In genomic region chr7:69747144-69747543, GRCh38 we compare ENCODE assay signal across 33 cellular contexts.
"Had no signal": no experiment of that assay in that cellular context is flagged by ENCODE, and none has a peak within 500 bp of the region (broad histone marks: within the 10 kb centered on the region; RNA-seq: fewer than 3 reads in every experiment).

No MANE protein-coding gene starts in this region.

- H3K9me3 Mint-ChIP-seq: activated CD4-positive, alpha-beta memory T cell treated with anti-CD3 and anti-CD28 coated beads, Interleukin-2, amount 10 ng/mL, durations not matched to agents 7 days and 5 days; activated CD4-positive, alpha-beta T cell treated with anti-CD3 and anti-CD28 coated beads, Interleukin-2, amount 10 ng/mL, durations not matched to agents 7 days and 5 days; activated naive CD4-positive, alpha-beta T cell treated with anti-CD3 and anti-CD28 coated beads, Interleukin-2, amount 50 U/mL, for 24 hours; activated naive CD8-positive, alpha-beta T cell treated with anti-CD3 and anti-CD28 coated beads for 36 hours; activated naive CD8-positive, alpha-beta T cell treated with anti-CD3 and anti-CD28 coated beads, Interleukin-2, amount 50 U/mL, for 24 hours; activated T-cell treated with anti-CD3 and anti-CD28 coated beads, Interleukin-2, amount 50 U/mL, for 24 hours; effector memory CD8-positive, alpha-beta T cell had no signal

- H3K4me1 Mint-ChIP-seq: activated CD4-positive, alpha-beta memory T cell treated with anti-CD3 and anti-CD28 coated beads, Interleukin-2, amount 10 ng/mL, durations not matched to agents 7 days and 5 days; activated CD4-positive, alpha-beta T cell treated with anti-CD3 and anti-CD28 coated beads, Interleukin-2, amount 10 ng/mL, durations not matched to agents 7 days and 5 days; activated naive CD4-positive, alpha-beta T cell treated with anti-CD3 and anti-CD28 coated beads, Interleukin-2, amount 50 U/mL, for 24 hours; activated naive CD8-positive, alpha-beta T cell treated with anti-CD3 and anti-CD28 coated beads for 36 hours; activated naive CD8-positive, alpha-beta T cell treated with anti-CD3 and anti-CD28 coated beads, Interleukin-2, amount 50 U/mL, for 24 hours had no signal

- FAIRE-seq: colon, endothelial cell of umbilical vein had no signal

- H3K36me3 ChIP-seq: adrenal gland, esophagus squamous epithelium, gastroesophageal sphincter, heart right ventricle had no signal

- ATAC-seq: activated naive CD8-positive, alpha-beta T cell treated with anti-CD3 and anti-CD28 coated beads, Interleukin-2, amount 50 U/mL, for 24 hours; activated T-cell treated with anti-CD3 and anti-CD28 coated beads, Interleukin-2, amount 50 U/mL, for 72 hours; body of pancreas; effector memory CD8-positive, alpha-beta T cell; gastroesophageal sphincter; heart right ventricle; WTC11 had no signal

- H3K4me3 ChIP-seq: adrenal gland, body of pancreas, esophagus squamous epithelium, gastroesophageal sphincter, heart right ventricle had no signal

- H3K36me3 Mint-ChIP-seq: activated naive CD4-positive, alpha-beta T cell treated with anti-CD3 and anti-CD28 coated beads, Interleukin-2, amount 50 U/mL, for 24 hours; activated naive CD8-positive, alpha-beta T cell treated with anti-CD3 and anti-CD28 coated beads for 36 hours; WTC11 had no signal

- H3K4me3 Mint-ChIP-seq: activated CD4-positive, alpha-beta memory T cell treated with anti-CD3 and anti-CD28 coated beads, Interleukin-2, amount 10 ng/mL, durations not matched to agents 7 days and 5 days; activated CD4-positive, alpha-beta T cell treated with anti-CD3 and anti-CD28 coated beads, Interleukin-2, amount 10 ng/mL, durations not matched to agents 7 days and 5 days; activated naive CD4-positive, alpha-beta T cell treated with anti-CD3 and anti-CD28 coated beads, Interleukin-2, amount 50 U/mL, for 24 hours; activated naive CD8-positive, alpha-beta T cell treated with anti-CD3 and anti-CD28 coated beads for 36 hours; activated naive CD8-positive, alpha-beta T cell treated with anti-CD3 and anti-CD28 coated beads, Interleukin-2, amount 50 U/mL, for 24 hours; activated T-cell treated with anti-CD3 and anti-CD28 coated beads, Interleukin-2, amount 50 U/mL, for 24 hours; activated T-cell treated with anti-CD3 and anti-CD28 coated beads, Interleukin-2, amount 50 U/mL, for 72 hours; effector memory CD8-positive, alpha-beta T cell; WTC11 had no signal

- H3K9me3 ChIP-seq: adrenal gland, body of pancreas, esophagus squamous epithelium, gastroesophageal sphincter, heart right ventricle had no signal

- H3K27ac Mint-ChIP-seq: activated CD4-positive, alpha-beta memory T cell treated with anti-CD3 and anti-CD28 coated beads, Interleukin-2, amount 10 ng/mL, durations not matched to agents 7 days and 5 days; activated CD4-positive, alpha-beta T cell treated with anti-CD3 and anti-CD28 coated beads, Interleukin-2, amount 10 ng/mL, durations not matched to agents 7 days and 5 days; activated naive CD4-positive, alpha-beta T cell treated with anti-CD3 and anti-CD28 coated beads, Interleukin-2, amount 50 U/mL, for 24 hours; activated naive CD8-positive, alpha-beta T cell treated with anti-CD3 and anti-CD28 coated beads for 36 hours; activated naive CD8-positive, alpha-beta T cell treated with anti-CD3 and anti-CD28 coated beads, Interleukin-2, amount 50 U/mL, for 24 hours; activated T-cell treated with anti-CD3 and anti-CD28 coated beads, Interleukin-2, amount 50 U/mL, for 24 hours; activated T-cell treated with anti-CD3 and anti-CD28 coated beads, Interleukin-2, amount 50 U/mL, for 72 hours; effector memory CD8-positive, alpha-beta T cell; WTC11 had no signal

- H3K4me1 ChIP-seq: esophagus squamous epithelium had no signal

- H3K27ac ChIP-seq: adrenal gland, body of pancreas, epithelial cell of prostate, esophagus squamous epithelium, gastroesophageal sphincter, heart right ventricle, VCaP had no signal

- H3K27me3 ChIP-seq: adrenal gland, body of pancreas, esophagus squamous epithelium, gastroesophageal sphincter had no signal

- DNase-seq: activated CD4-positive, alpha-beta memory T cell treated with anti-CD3 and anti-CD28 coated beads, Interleukin-2, amount 10 ng/mL, durations not matched to agents 7 days and 5 days; activated CD4-positive, alpha-beta T cell treated with anti-CD3 and anti-CD28 coated beads for 1 hour; activated CD4-positive, alpha-beta T cell treated with anti-CD3 and anti-CD28 coated beads for 4 hours; activated CD4-positive, alpha-beta T cell treated with anti-CD3 and anti-CD28 coated beads, Interleukin-2, amount 10 ng/mL, durations not matched to agents 7 days and 5 days; activated CD4-positive, alpha-beta T cell treated with anti-CD3 and anti-CD28 coated beads, Interleukin-2, amount 50 U/mL, for 4 hours; activated CD8-positive, alpha-beta memory T cell treated with anti-CD3 and anti-CD28 coated beads, Interleukin-2, amount 50 U/mL, for 48 hours; activated gamma-delta T cell treated with Interleukin-2 at 50 U/mL for 16 hours; activated naive CD4-positive, alpha-beta T cell treated with Interleukin-2 at 50 U/mL for 16 hours; activated naive CD8-positive, alpha-beta T cell treated with anti-CD3 and anti-CD28 coated beads for 36 hours; activated naive CD8-positive, alpha-beta T cell treated with anti-CD3 and anti-CD28 coated beads, Interleukin-2, amount 50 U/mL, for 24 hours; activated T-cell treated with anti-CD3 and anti-CD28 coated beads for 4 hours; activated T-cell treated with anti-CD3 and anti-CD28 coated beads, Interleukin-2, amount 50 U/mL, for 24 hours; activated T-cell treated with anti-CD3 and anti-CD28 coated beads, Interleukin-2, amount 50 U/mL, for 72 hours; adrenal gland; amygdala; aorta; body of pancreas; caudate nucleus; cortex of kidney; dermis blood vessel endothelial cell; effector CD4-positive, alpha-beta T cell; effector memory CD8-positive, alpha-beta T cell; esophagus squamous epithelium; foreskin melanocyte; heart right ventricle; T-helper 2 cell had no signal

- H3K27me3 Mint-ChIP-seq: activated CD4-positive, alpha-beta memory T cell treated with anti-CD3 and anti-CD28 coated beads, Interleukin-2, amount 10 ng/mL, durations not matched to agents 7 days and 5 days; activated CD4-positive, alpha-beta T cell treated with anti-CD3 and anti-CD28 coated beads, Interleukin-2, amount 10 ng/mL, durations not matched to agents 7 days and 5 days; activated naive CD4-positive, alpha-beta T cell treated with anti-CD3 and anti-CD28 coated beads, Interleukin-2, amount 50 U/mL, for 24 hours; activated naive CD8-positive, alpha-beta T cell treated with anti-CD3 and anti-CD28 coated beads for 36 hours; effector memory CD8-positive, alpha-beta T cell had no signal
